In the genomic region with DNA sequence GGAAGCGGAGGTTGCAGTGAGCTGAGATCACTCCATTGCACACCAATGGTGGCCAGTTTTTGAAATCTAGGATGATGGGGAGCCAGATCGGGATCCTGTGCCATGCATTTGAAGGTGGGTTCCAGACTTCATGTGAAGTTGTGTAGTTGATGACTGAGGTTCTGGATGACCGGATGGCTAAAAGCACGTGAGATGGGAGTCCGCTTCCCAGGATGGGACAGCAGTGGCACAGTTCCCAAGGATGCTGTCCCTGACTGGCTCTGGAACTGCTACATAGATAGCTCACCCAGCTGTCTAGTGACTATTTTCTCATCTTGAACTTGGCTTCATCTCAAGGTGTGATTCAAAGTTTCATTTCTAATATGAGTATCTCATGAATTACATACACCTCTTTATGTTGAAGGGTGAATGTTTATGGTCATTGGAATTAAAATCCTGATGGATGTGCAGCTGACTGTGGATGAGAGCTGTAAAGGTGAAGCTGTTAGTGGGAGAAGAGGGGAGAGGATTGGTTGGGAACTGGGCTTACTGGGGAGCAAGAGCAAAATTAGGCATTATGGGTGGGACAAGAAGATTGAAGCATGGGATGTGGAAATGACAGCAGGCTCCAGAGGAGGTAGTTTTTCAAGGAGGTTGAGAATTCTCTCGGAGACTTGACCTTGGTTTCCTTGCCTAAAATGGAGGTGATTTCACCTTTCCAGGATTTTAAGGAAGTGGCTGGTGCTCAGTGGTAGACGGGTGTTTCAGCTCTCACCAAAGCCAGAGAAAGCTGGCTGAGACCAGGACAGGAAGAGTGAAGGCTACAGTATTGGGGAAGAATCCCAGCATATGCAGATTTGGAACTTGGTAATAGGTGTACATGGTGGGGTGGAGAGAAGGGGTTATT, we compare ENCODE assay signal across 22 cellular contexts. TPM values are rescaled to one million over a fixed set of nuclear protein-coding genes. Genes with fewer than 3 reads are reported as not detected.
A peak's percentile ranks its signal among the peaks of the same experiment; 100 is the strongest.
DNase-seq lines count a peak whose midpoint lies in the region; ATAC-seq, FAIRE-seq and TF ChIP-seq lines count a peak whose summit lies in the region.
"Had no signal": no experiment of that assay in that cellular context is flagged by ENCODE, and none has a peak within 500 bp of the region (broad histone marks: within the 10 kb centered on the region; RNA-seq: fewer than 3 reads in every experiment).

No MANE protein-coding gene starts in this region.

- no peak overlapping the region for H3K4me3 Mint-ChIP-seq in activated CD4-positive, alpha-beta T cell treated with anti-CD3 and anti-CD28 coated beads, Interleukin-2, amount 10 ng/mL, durations not matched to agents 7 days and 5 days
- no peak overlapping the region for H3K4me3 Mint-ChIP-seq in progenitor cell of endocrine pancreas (ENCODE audit: low read depth)

- no peaks in the 10 kb centered on the region for H3K27me3 Mint-ChIP-seq in activated CD4-positive, alpha-beta T cell treated with anti-CD3 and anti-CD28 coated beads, Interleukin-2, amount 10 ng/mL, durations not matched to agents 7 days and 5 days
- H3K27me3 Mint-ChIP-seq in progenitor cell of endocrine pancreas: no peaks in the 10 kb centered on the region

- no peak for TF ChIP-seq EP300 in GM12878 (IDR thresholded peaks at IDR 0.05; ENCODE audit: borderline replicate concordance in 1 of 2, control insufficient read depth in 1 of 2, low read depth in 2 of 2, low read length in 2 of 2)

- no peak overlapping the region for H3K4me2 ChIP-seq in GM12878 (ENCODE audit: control insufficient read depth, insufficient read depth)

- ATAC-seq in GM12878: no peak; the same call in 2 of the 3 replicates

- 95% methylated on average over 7 of the region's 7 CpGs for WGBS in GM12878 (ENCODE audit: insufficient coverage, insufficient replicate concordance, low lambda C conversion rate, missing lambda C conversion rate)

- no peak overlapping the region for H2AFZ ChIP-seq in GM12878 (ENCODE audit: control insufficient read depth, low read depth, low read length)
- H2AFZ ChIP-seq: parathyroid adenoma had no signal

- H3K36me3 ChIP-seq in GM12878 (ENCODE audit: control insufficient read depth in 2 of 2, insufficient read depth in 2 of 2, low read length in 1 of 2): peaks cover 34 to 41% of the 10 kb centered on the region in 2 experiments

- CTCF ChIA-PET in activated CD4-positive, alpha-beta T cell treated with anti-CD3 and anti-CD28 coated beads, Interleukin-2, amount 10 ng/mL, durations not matched to agents 7 days and 5 days (lab: Charles Lee): interaction anchor here (0.6 to 1.3 kb wide), 3 partner anchors 16 to 106 kb away, joined by 3 to 4 read pairs (median 3); no protein-coding TSS in a partner anchor
- CTCF ChIA-PET in GM12878 (lab: Yijun Ruan, JAX): interaction anchor here (0.9 to 2.3 kb wide), 3 partner anchors 9 to 107 kb away, joined by 3 to 8 read pairs (median 4); no protein-coding TSS in a partner anchor

- RAD21 ChIA-PET in GM12878 (lab: Charles Lee; ENCODE audit: unreplicated experiment): interaction anchor here (0.7 kb wide), 1 partner anchor 107 kb away, joined by 3 read pairs; no protein-coding TSS in a partner anchor

- H3K4me1 ChIP-seq in GM12878 (ENCODE audit: control insufficient read depth, insufficient read depth, low read length): no peaks in the 10 kb centered on the region
- H3K4me1 ChIP-seq: parathyroid adenoma had no signal

- SMC1A ChIA-PET in GM12878 (lab: Charles Lee; ENCODE audit: uncharacterized antibody, unreplicated experiment): interaction anchor here (1.0 kb wide), 1 partner anchor 107 kb away, joined by 3 read pairs; no protein-coding TSS in a partner anchor

- no peaks in the 10 kb centered on the region for H3K4me1 Mint-ChIP-seq in activated CD4-positive, alpha-beta T cell treated with anti-CD3 and anti-CD28 coated beads, Interleukin-2, amount 10 ng/mL, durations not matched to agents 7 days and 5 days
- H3K4me1 Mint-ChIP-seq in progenitor cell of endocrine pancreas (ENCODE audit: low read depth): no peaks in the 10 kb centered on the region

- H3K9ac ChIP-seq in GM12878 (ENCODE audit: control insufficient read depth, insufficient read depth, low read length): no peak overlapping the region
- H3K9ac ChIP-seq: parathyroid adenoma had no signal

- POLR2A ChIA-PET in activated CD4-positive, alpha-beta T cell treated with anti-CD3 and anti-CD28 coated beads, Interleukin-2, amount 10 ng/mL, durations not matched to agents 7 days and 5 days (lab: Charles Lee): interaction anchor here (0.6 kb wide), 1 partner anchor 129 kb away, joined by 4 read pairs; no protein-coding TSS in a partner anchor
- POLR2A ChIA-PET in GM12878 (lab: Charles Lee): interaction anchor here (0.5 kb wide), 1 partner anchor 96 kb away, joined by 4 read pairs; no protein-coding TSS in a partner anchor

- no peak overlapping the region for H3K4me3 ChIP-seq in GM12878

- TF ChIP-seq CTCF in GM12878 (IDR thresholded peaks at IDR 0.05 in 2 of 3, conservative IDR thresholded peaks at IDR 0.05 in 1 of 3; ENCODE audit: control insufficient read depth in 2 of 3, extremely low read depth in 1 of 3, insufficient read depth in 1 of 3, low read depth in 3 of 3, low read length in 3 of 3) (no peak), progenitor cell of endocrine pancreas (IDR thresholded peaks at IDR 0.05; ENCODE audit: unreplicated experiment) (no peak)

- in situ Hi-C loops in GM12878 (cut with MboI): no loop called here

- H3K9me3 Mint-ChIP-seq in activated CD4-positive, alpha-beta T cell treated with anti-CD3 and anti-CD28 coated beads, Interleukin-2, amount 10 ng/mL, durations not matched to agents 7 days and 5 days: no peaks in the 10 kb centered on the region
- H3K9me3 Mint-ChIP-seq in progenitor cell of endocrine pancreas (ENCODE audit: low read depth): no peaks in the 10 kb centered on the region

- H3K27ac Mint-ChIP-seq in activated CD4-positive, alpha-beta T cell treated with anti-CD3 and anti-CD28 coated beads, Interleukin-2, amount 10 ng/mL, durations not matched to agents 7 days and 5 days: peak overlapping the region; percentile 26
- H3K27ac Mint-ChIP-seq in progenitor cell of endocrine pancreas: peak overlapping the region; percentile 15

- no peaks in the 10 kb centered on the region for H3K79me2 ChIP-seq in GM12878 (ENCODE audit: control insufficient read depth, insufficient read depth, low read length)
- H3K79me2 ChIP-seq: parathyroid adenoma had no signal

- intact Hi-C loops in GM12878 (cut with micrococcal nuclease; ENCODE audit: unreplicated experiment): no loop called here

- no peaks in the 10 kb centered on the region for H4K20me1 ChIP-seq in GM12878 (ENCODE audit: control insufficient read depth, insufficient read depth)

- H3K27ac ChIP-seq in GM12878 (ENCODE audit: control insufficient read depth, insufficient read depth): no peak overlapping the region
- H3K27ac ChIP-seq: HL-60, parathyroid adenoma had no signal

- TF ChIP-seq POLR2A in GM12878 (IDR thresholded peaks at IDR 0.05; ENCODE audit: low read depth, low read length): 0 out of 2 replicates have a peak, but pooled peaks have one; percentile 39

- no TSS peak for BruUV-seq in GM12878 (replicated peaks; lab: Mats Ljungman, UMichigan)

- no peaks in the 10 kb centered on the region for H3K9me3 ChIP-seq in GM12878 (replicated peaks; ENCODE audit: control insufficient read depth, insufficient read depth, low read length)

- H3K36me3 Mint-ChIP-seq in activated CD4-positive, alpha-beta T cell treated with anti-CD3 and anti-CD28 coated beads, Interleukin-2, amount 10 ng/mL, durations not matched to agents 7 days and 5 days (ENCODE audit: low read depth): peaks cover 48% of the 10 kb centered on the region
- peaks cover 28% of the 10 kb centered on the region for H3K36me3 Mint-ChIP-seq in progenitor cell of endocrine pancreas (ENCODE audit: insufficient read depth)

- FAIRE-seq in GM12878 (lab: Jason Lieb, UNC): no peak
- FAIRE-seq: bronchial epithelial cell, urothelium cell line had no signal

- no peak for DNase-seq in activated CD4-positive, alpha-beta T cell treated with anti-CD3 and anti-CD28 coated beads, Interleukin-2, amount 10 ng/mL, durations not matched to agents 7 days and 5 days
- no peak for DNase-seq in activated CD4-positive, alpha-beta T cell treated with anti-CD3 and anti-CD28 coated beads, Interleukin-2, amount 50 U/mL, for 48 hours
- DNase-seq in RKO (ENCODE audit: low spot score) (peak; percentile 32), GM12878 (ENCODE audit: low read depth, low spot score) (no peak), progenitor cell of endocrine pancreas (ENCODE audit: low spot score, unreplicated experiment) (no peak), D341Med (ENCODE audit: low spot score) (no peak), HK-2 (ENCODE audit: unreplicated experiment) (no peak), NCI-H526 (lab: John Stamatoyannopoulos, UW) (no peak)
- DNase-seq: ACHN; activated CD4-positive, alpha-beta T cell treated with anti-CD3 and anti-CD28 coated beads for 4 hours; activated gamma-delta T cell; effector CD4-positive, alpha-beta T cell; GF-D8; islet precursor cell; KG1; NCI-H1105 treated with DMSO at 0.1 percent for 48 hours; stimulated activated CD4-positive, alpha-beta T cell treated with anti-CD3 and anti-CD28 coated beads, Interleukin-4, amount 100 ng/mL, for 4 hours had no signal

- H3K27me3 ChIP-seq in GM12878 (replicated peaks in 1 of 2; ENCODE audit: control insufficient read depth in 2 of 2, insufficient read depth in 2 of 2, low read length in 1 of 2): no peaks in the 10 kb centered on the region

- TF ChIP-seq RAD21 in GM12878 (IDR thresholded peaks at IDR 0.05; ENCODE audit: insufficient read depth, low read depth, low read length): no peak

RNA-seq across cellular contexts. Expression of a gene that starts 8.2 kb away (rescaled TPM):
- total RNA-seq in activated CD4-positive, alpha-beta T cell treated with anti-CD3 and anti-CD28 coated beads, Interleukin-2, amount 10 ng/mL, durations not matched to agents 7 days and 5 days: 100 to 1,000 TPM; 105 to 125 TPM
- total RNA-seq in GM12878 (2013; cell fraction: nucleolus; rRNA removed): 37.3 and 53.1 TPM in 2 replicates
- total RNA-seq in GM12878 (2014; rRNA removed) (245 and 274 TPM in 2 replicates), GM12878 (2014; rRNA removed; fragmentation: Illumina TruSeq; extraction: Trizol) (145 and 161 TPM in 2 replicates), GM12878 (2021) (258 and 260 TPM in 2 replicates), progenitor cell of endocrine pancreas (158 and 168 TPM in 2 replicates)
- polyA plus RNA-seq in GM12878 (2011; ENCODE audit: low read depth): 101 TPM
- polyA plus RNA-seq in GM12878 (2011; rRNA removed) (68.9 and 117 TPM in 2 replicates), GM12878 (2014; fragmentation: Illumina TruSeq; extraction: Trizol) (92.2 and 172 TPM in 2 replicates), GM12878 (2014; fragmentation: Nextera tagmentation; extraction: Ambion mirVana) (100 to 1,000 TPM in 1 of 2 experiments, 10 to 100 TPM in 1; 23.4 to 101 TPM), GM12878 (2014; rRNA removed) (191 and 231 TPM in 2 replicates), GM12878 (2016; fragmentation: Nextera tagmentation; extraction: Ambion mirVana) (100 to 1,000 TPM; 336 to 354 TPM)
- polyA plus RNA-seq in GM12878 (2011; cell fraction: cytosol; rRNA removed): 134 and 152 TPM in 2 replicates
- polyA plus RNA-seq in GM12878 (2011; cell fraction: nucleus; rRNA removed): 285 and 312 TPM in 2 replicates
- 141 and 149 TPM in 2 replicates for polyA plus RNA-seq in GM12878 (2012)
- 44.5 and 58.9 TPM in 2 replicates for polyA minus RNA-seq in GM12878 (2011; rRNA and poly(A)+ RNA removed)
- 42.5 and 43.7 TPM in 2 replicates for polyA minus RNA-seq in GM12878 (2011; cell fraction: cytosol; rRNA and poly(A)+ RNA removed)
- 27.7 and 43.2 TPM in 2 replicates for polyA minus RNA-seq in GM12878 (2011; cell fraction: nucleus; rRNA and poly(A)+ RNA removed)

RNA-seq across cellular contexts. Expression of a gene that starts 15.1 kb away (rescaled TPM):
- 100 to 1,000 TPM; 257 to 265 TPM for total RNA-seq in activated CD4-positive, alpha-beta T cell treated with anti-CD3 and anti-CD28 coated beads, Interleukin-2, amount 10 ng/mL, durations not matched to agents 7 days and 5 days
- total RNA-seq in GM12878 (2013; cell fraction: nucleolus; rRNA removed): 161 and 186 TPM in 2 replicates
- 36.7 and 47.7 TPM in 2 replicates for total RNA-seq in GM12878 (2014; rRNA removed)
- total RNA-seq in GM12878 (2014; rRNA removed; fragmentation: Illumina TruSeq; extraction: Trizol): 28.8 and 31.2 TPM in 2 replicates
- total RNA-seq in GM12878 (2021): 199 and 210 TPM in 2 replicates
- polyA plus RNA-seq in GM12878 (2011; ENCODE audit: low read depth): 60.2 TPM
- 21.4 and 23.0 TPM in 2 replicates for polyA plus RNA-seq in GM12878 (2011; rRNA removed)
- polyA plus RNA-seq in GM12878 (2011; cell fraction: cytosol; rRNA removed): 36.0 and 37.8 TPM in 2 replicates
- polyA plus RNA-seq in GM12878 (2011; cell fraction: nucleus; rRNA removed): 316 and 416 TPM in 2 replicates
- polyA plus RNA-seq in GM12878 (2012): 130 and 132 TPM in 2 replicates
- 42.5 and 75.3 TPM in 2 replicates for polyA plus RNA-seq in GM12878 (2014; fragmentation: Illumina TruSeq; extraction: Trizol)
- polyA plus RNA-seq in GM12878 (2014; fragmentation: Nextera tagmentation; extraction: Ambion mirVana): 10 to 100 TPM in 1 of 2 experiments, 1 to 10 TPM in 1; 3.5 to 13.2 TPM
- 110 and 126 TPM in 2 replicates for polyA plus RNA-seq in GM12878 (2014; rRNA removed)
- 10 to 100 TPM; 74.5 to 86.9 TPM for polyA plus RNA-seq in GM12878 (2016; fragmentation: Nextera tagmentation; extraction: Ambion mirVana)
- 30.8 and 35.7 TPM in 2 replicates for polyA minus RNA-seq in GM12878 (2011; rRNA and poly(A)+ RNA removed)
- polyA minus RNA-seq in GM12878 (2011; cell fraction: cytosol; rRNA and poly(A)+ RNA removed): 61.2 and 63.1 TPM in 2 replicates
- 52.6 and 100 TPM in 2 replicates for polyA minus RNA-seq in GM12878 (2011; cell fraction: nucleus; rRNA and poly(A)+ RNA removed)
- 248 and 256 TPM in 2 replicates for total RNA-seq in progenitor cell of endocrine pancreas

RNA-seq across cellular contexts. Expression of a gene that starts 25.7 kb away (rescaled TPM):
- total RNA-seq in activated CD4-positive, alpha-beta T cell treated with anti-CD3 and anti-CD28 coated beads, Interleukin-2, amount 10 ng/mL, durations not matched to agents 7 days and 5 days: 10 to 100 TPM; 62.6 to 66.6 TPM
- total RNA-seq in GM12878 (2013; cell fraction: nucleolus; rRNA removed): 35.6 and 42.0 TPM in 2 replicates
- 18.4 and 18.5 TPM in 2 replicates for total RNA-seq in GM12878 (2014; rRNA removed)
- total RNA-seq in GM12878 (2014; rRNA removed; fragmentation: Illumina TruSeq; extraction: Trizol): 9.8 and 10.6 TPM in 2 replicates
- total RNA-seq in GM12878 (2021): 34.9 and 42.1 TPM in 2 replicates
- polyA plus RNA-seq in GM12878 (2011; ENCODE audit: low read depth): 20.4 TPM
- 6.7 and 17.8 TPM in 2 replicates for polyA plus RNA-seq in GM12878 (2011; rRNA removed)
- polyA plus RNA-seq in GM12878 (2011; cell fraction: cytosol; rRNA removed): 18.5 and 24.5 TPM in 2 replicates
- polyA plus RNA-seq in GM12878 (2011; cell fraction: nucleus; rRNA removed): 252 and 297 TPM in 2 replicates
- polyA plus RNA-seq in GM12878 (2012): 23.9 and 37.6 TPM in 2 replicates
- 9.9 and 16.6 TPM in 2 replicates for polyA plus RNA-seq in GM12878 (2014; fragmentation: Illumina TruSeq; extraction: Trizol)
- polyA plus RNA-seq in GM12878 (2014; fragmentation: Nextera tagmentation; extraction: Ambion mirVana): under 1 TPM; 0.18 to 0.46 TPM
- polyA plus RNA-seq in GM12878 (2014; rRNA removed): 34.9 and 44.3 TPM in 2 replicates
- polyA plus RNA-seq in GM12878 (2016; fragmentation: Nextera tagmentation; extraction: Ambion mirVana): 1 to 10 TPM; 6.0 to 6.8 TPM
- polyA minus RNA-seq in GM12878 (2011; rRNA and poly(A)+ RNA removed): 2.6 and 11.2 TPM in 2 replicates
- polyA minus RNA-seq in GM12878 (2011; cell fraction: cytosol; rRNA and poly(A)+ RNA removed): 6.8 and 8.7 TPM in 2 replicates
- polyA minus RNA-seq in GM12878 (2011; cell fraction: nucleus; rRNA and poly(A)+ RNA removed): 19.3 and 28.2 TPM in 2 replicates
- total RNA-seq in progenitor cell of endocrine pancreas: 72.8 and 75.1 TPM in 2 replicates

RNA-seq across cellular contexts. Expression of a gene that starts 40.4 kb away (rescaled TPM):
- total RNA-seq in activated CD4-positive, alpha-beta T cell treated with anti-CD3 and anti-CD28 coated beads, Interleukin-2, amount 10 ng/mL, durations not matched to agents 7 days and 5 days: 1 to 10 TPM; 1.3 to 2.7 TPM
- total RNA-seq in GM12878 (2013; cell fraction: nucleolus; rRNA removed): 1.7 and 4.7 TPM in 2 replicates
- total RNA-seq in GM12878 (2014; rRNA removed): 0.28 and 0.38 TPM in 2 replicates
- total RNA-seq in GM12878 (2014; rRNA removed; fragmentation: Illumina TruSeq; extraction: Trizol): 0.28 and 1.6 TPM in 2 replicates
- 0.96 and 1.1 TPM in 2 replicates for total RNA-seq in GM12878 (2021)
- polyA plus RNA-seq in GM12878 (2011; ENCODE audit: low read depth): 0.81 TPM
- 0.35 and 0.62 TPM in 2 replicates for polyA plus RNA-seq in GM12878 (2011; rRNA removed)
- 0.77 and 0.79 TPM in 2 replicates for polyA plus RNA-seq in GM12878 (2011; cell fraction: cytosol; rRNA removed)
- 7.5 and 32.6 TPM in 2 replicates for polyA plus RNA-seq in GM12878 (2011; cell fraction: nucleus; rRNA removed)
- polyA plus RNA-seq in GM12878 (2012): 1.8 and 2.3 TPM in 2 replicates
- 0.54 and 1.8 TPM in 2 replicates for polyA plus RNA-seq in GM12878 (2014; fragmentation: Illumina TruSeq; extraction: Trizol)
- under 1 TPM; 0.13 to 0.37 TPM for polyA plus RNA-seq in GM12878 (2014; fragmentation: Nextera tagmentation; extraction: Ambion mirVana)
- polyA plus RNA-seq in GM12878 (2014; rRNA removed): 0.77 and 1.3 TPM in 2 replicates
- polyA plus RNA-seq in GM12878 (2016; fragmentation: Nextera tagmentation; extraction: Ambion mirVana): 1 to 10 TPM; 1.5 to 1.7 TPM
- 0.29 and 0.88 TPM in 2 replicates for polyA minus RNA-seq in GM12878 (2011; rRNA and poly(A)+ RNA removed)
- 1.5 TPM in 1 of 2 replicates, not detected in the other for polyA minus RNA-seq in GM12878 (2011; cell fraction: cytosol; rRNA and poly(A)+ RNA removed)
- polyA minus RNA-seq in GM12878 (2011; cell fraction: nucleus; rRNA and poly(A)+ RNA removed): 0.97 and 1.2 TPM in 2 replicates
- 2.7 and 3.0 TPM in 2 replicates for total RNA-seq in progenitor cell of endocrine pancreas
- total RNA-seq: RPMI7951 had no signal
